ENCODE assay signal across 13 cellular contexts in the genomic region with DNA sequence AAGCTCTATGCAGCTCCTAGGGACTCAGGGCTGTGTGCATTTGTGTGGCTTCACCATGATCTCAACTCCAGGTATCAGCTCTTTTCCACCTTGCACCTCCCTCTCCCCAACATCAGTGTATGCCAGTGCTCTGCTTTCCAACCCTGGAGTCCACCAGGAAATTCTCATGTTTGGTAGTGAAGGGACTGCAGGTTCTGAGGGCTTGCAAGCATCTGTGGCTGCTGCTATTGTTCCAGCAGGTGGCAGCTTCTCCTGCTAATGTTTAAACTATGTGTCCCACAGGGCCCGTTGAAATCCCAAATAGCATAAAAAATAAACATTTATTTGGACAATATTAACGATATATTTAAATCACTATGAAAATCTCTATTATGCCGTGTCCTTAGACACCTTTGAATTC.
DNase-seq lines count a peak whose midpoint lies in the region; ATAC-seq and TF ChIP-seq lines count a peak whose summit lies in the region.
"Had no signal": no experiment of that assay in that cellular context is flagged by ENCODE, and none has a peak within 500 bp of the region (broad histone marks: within the 10 kb centered on the region; RNA-seq: fewer than 3 reads in every experiment).

No MANE protein-coding gene starts in this region.

- H3K27me3 ChIP-seq in BJ (ENCODE audit: control insufficient read depth, insufficient read depth, low read length) (peaks cover 24% of the 10 kb centered on the region), RWPE2 (ENCODE audit: insufficient read depth, poor library complexity, severe bottlenecking) (peaks cover 6% of the 10 kb centered on the region)
- H3K27me3 ChIP-seq: esophagus muscularis mucosa had no signal

- TF ChIP-seq CTCF in BJ (IDR thresholded peaks at IDR 0.05; ENCODE audit: insufficient read depth, low read depth, low read length) (peak; percentile 30; the same call in 1 of the 2 replicates), GM12873 (IDR thresholded peaks at IDR 0.05; ENCODE audit: insufficient read depth, low read depth, low read length, missing control alignments) (peak; percentile 41), RWPE2 (IDR thresholded peaks at IDR 0.05; ENCODE audit: poor library complexity, severe bottlenecking) (peak; percentile 9), fibroblast of the aortic adventitia (IDR thresholded peaks at IDR 0.05; ENCODE audit: insufficient read depth, low read length) (peak; percentile 28)

- no peak overlapping the region for H3K27ac ChIP-seq in RWPE2 (ENCODE audit: poor library complexity, severe bottlenecking)
- H3K27ac ChIP-seq: esophagus muscularis mucosa, parathyroid adenoma, tibial artery had no signal

- DNase-seq in BJ (ENCODE audit: low read depth) (no peak), RWPE2 (ENCODE audit: low spot score) (no peak), fibroblast of the aortic adventitia (ENCODE audit: low read depth) (peak; percentile 21), midbrain (lab: John Stamatoyannopoulos, UW) (no peak)
- no peak for DNase-seq in activated naive CD4-positive, alpha-beta T cell treated with anti-CD3 and anti-CD28 coated beads, Interleukin-2, amount 50 U/mL, for 16 hours
- DNase-seq: activated CD4-positive, alpha-beta T cell treated with anti-CD3 and anti-CD28 coated beads, Interleukin-2, amount 10 ng/mL, durations not matched to agents 24 days and 14 days; mesendoderm; T-cell; tibial artery had no signal

- POLR2A ChIA-PET in BJ (lab: Charles Lee) = no interaction called here

- H3K4me3 ChIP-seq in BJ (ENCODE audit: low read depth, low read length) (no peak overlapping the region), RWPE2 (ENCODE audit: severe bottlenecking) (no peak overlapping the region), fibroblast of the aortic adventitia (ENCODE audit: low read depth, low read length) (no peak overlapping the region)
- H3K4me3 ChIP-seq: esophagus muscularis mucosa, tibial artery had no signal

- CTCF ChIA-PET in BJ (lab: Yijun Ruan, JAX) = interaction anchor here (0.9 to 2.6 kb wide), 6 partner anchors 10 to 948 kb away, joined by 3 to 9 read pairs (median 4); no protein-coding TSS in a partner anchor

- no peaks in the 10 kb centered on the region for H3K9me3 ChIP-seq in RWPE2 (ENCODE audit: severe bottlenecking)
- H3K9me3 ChIP-seq: esophagus muscularis mucosa, tibial artery had no signal

- H3K36me3 ChIP-seq in BJ (ENCODE audit: control insufficient read depth, insufficient read depth, low read length) (no peaks in the 10 kb centered on the region), RWPE2 (ENCODE audit: low read depth) (no peaks in the 10 kb centered on the region)
- H3K36me3 ChIP-seq: esophagus muscularis mucosa, tibial artery had no signal

- no peaks in the 10 kb centered on the region for H3K4me1 ChIP-seq in RWPE2 (ENCODE audit: insufficient read depth, poor library complexity, severe bottlenecking)
- H3K4me1 ChIP-seq: esophagus muscularis mucosa, parathyroid adenoma, tibial artery had no signal

- ATAC-seq in RWPE2 (ENCODE audit: low read depth) = no peak
- ATAC-seq in GM19351 (IDR thresholded peaks at IDR 0.05; ENCODE audit: unreplicated experiment) = no peak
- ATAC-seq: T-cell had no signal
